Comparison of ENCODE assay signal across 14 cellular contexts in genomic region chr13:105773887-105774538, GRCh38.
DNase-seq lines count a peak whose midpoint lies in the region; ATAC-seq, FAIRE-seq and TF ChIP-seq lines count a peak whose summit lies in the region.
"Had no signal": no experiment of that assay in that cellular context is flagged by ENCODE, and none has a peak within 500 bp of the region (broad histone marks: within the 10 kb centered on the region; RNA-seq: fewer than 3 reads in every experiment).

No MANE protein-coding gene starts in this region.

- no peak overlapping the region for H3K27ac ChIP-seq in RWPE2 (ENCODE audit: poor library complexity, severe bottlenecking)
- no peak overlapping the region for H3K27ac ChIP-seq in kidney (ENCODE audit: low read depth in 2 of 2, low read length in 2 of 2)
- H3K27ac ChIP-seq: lower lobe of right lung had no signal

- no peaks in the 10 kb centered on the region for H3K27me3 ChIP-seq in RWPE2 (ENCODE audit: insufficient read depth, poor library complexity, severe bottlenecking)

- no peak for TF ChIP-seq CTCF in RWPE2 (IDR thresholded peaks at IDR 0.05; ENCODE audit: poor library complexity, severe bottlenecking)
- TF ChIP-seq CTCF in GM20000 (IDR thresholded peaks at IDR 0.05; ENCODE audit: extremely low read depth, missing control alignments), result no peak
- TF ChIP-seq CTCF in kidney (IDR thresholded peaks at IDR 0.05; ENCODE audit: borderline replicate concordance, extremely low read depth, insufficient read depth), result no peak

- peaks cover 13% of the 10 kb centered on the region for H3K4me1 ChIP-seq in RWPE2 (ENCODE audit: insufficient read depth, poor library complexity, severe bottlenecking)
- H3K4me1 ChIP-seq in kidney (ENCODE audit: control insufficient read depth in 1 of 2, insufficient read depth in 1 of 2, low read depth in 1 of 2, low read length in 2 of 2), result peaks cover 3 to 5% of the 10 kb centered on the region in 2 donors

- H3K9ac ChIP-seq in kidney (ENCODE audit: low read length in 2 of 2), result no peak overlapping the region

- peak; percentile 20 for DNase-seq in COLO829 (ENCODE audit: low spot score)
- DNase-seq in HK-2 (ENCODE audit: unreplicated experiment), result peak; percentile 72
- DNase-seq in RWPE2 (ENCODE audit: low spot score), result peak; percentile 56
- DNase-seq in glomerular visceral epithelial cell (ENCODE audit: extremely low spot score), result peak; percentile 91
- no peak for DNase-seq in cerebellar nuclear complex (lab: John Stamatoyannopoulos, UW)
- DNase-seq in GM20000 (ENCODE audit: low spot score), result no peak
- DNase-seq in kidney, result no peak
- DNase-seq: activated naive CD4-positive, alpha-beta T cell treated with Interleukin-2 at 50 U/mL for 16 hours; CD4-positive, alpha-beta T cell; H7; lower lobe of right lung; NCI-H510A had no signal

- no peak overlapping the region for H3K4me3 ChIP-seq in RWPE2 (ENCODE audit: severe bottlenecking)
- H3K4me3 ChIP-seq in kidney (ENCODE audit: low read length in 2 of 2), result no peak overlapping the region
- H3K4me3 ChIP-seq: lower lobe of right lung had no signal

- no peak for FAIRE-seq in kidney (lab: Jason Lieb, UNC)
- FAIRE-seq: TTC549 had no signal

- ATAC-seq in RWPE2 (ENCODE audit: low read depth) (peak; percentile 91), HG03571 (IDR thresholded peaks at IDR 0.05; ENCODE audit: unreplicated experiment) (no peak)

- no peaks in the 10 kb centered on the region for H3K36me3 ChIP-seq in RWPE2 (ENCODE audit: low read depth)
- H3K36me3 ChIP-seq in kidney (ENCODE audit: control insufficient read depth in 1 of 2, insufficient read depth in 2 of 2, low read length in 2 of 2), result no peaks in the 10 kb centered on the region
- H3K36me3 ChIP-seq: lower lobe of right lung had no signal

- intact Hi-C loops in kidney (cut with DNase I), result no loop called here

- H3K9me3 ChIP-seq in RWPE2 (ENCODE audit: severe bottlenecking), result no peaks in the 10 kb centered on the region
- H3K9me3 ChIP-seq in kidney (ENCODE audit: control insufficient read depth in 1 of 2, low read length in 2 of 2), result no peaks in the 10 kb centered on the region
- H3K9me3 ChIP-seq: lower lobe of right lung had no signal

Comparison
In these comparisons a context has a peak if more than half of its experiments do, and no peak if none do; other contexts are left out.
1. DNase-seq: peak in COLO829 (single experiment), HK-2 (single experiment), RWPE2 (single experiment) and glomerular visceral epithelial cell (single experiment); none in cerebellar nuclear complex (0 of 2), GM20000 (single experiment) and kidney (single experiment).